ENCODE assay signal across 20 cellular contexts in genomic region chr5:59091965-59092364, GRCh38.
A peak's percentile ranks its signal among the peaks of the same experiment; 100 is the strongest.
DNase-seq lines count a peak whose midpoint lies in the region; ATAC-seq, FAIRE-seq and TF ChIP-seq lines count a peak whose summit lies in the region.
"Had no signal": no experiment of that assay in that cellular context is flagged by ENCODE, and none has a peak within 500 bp of the region (broad histone marks: within the 10 kb centered on the region; RNA-seq: fewer than 3 reads in every experiment).

No MANE protein-coding gene starts in this region.

- H3K4me3 ChIP-seq in keratinocyte (ENCODE audit: control insufficient read depth in 2 of 3, extremely low read depth in 1 of 3, insufficient read depth in 2 of 3, low read depth in 1 of 3, low read length in 3 of 3) (no peak overlapping the region), smooth muscle cell (peak overlapping the region; percentile 33)
- no peak overlapping the region for H3K4me3 ChIP-seq in CD8-positive, alpha-beta T cell (ENCODE audit: low read depth, low read length)
- H3K4me3 ChIP-seq: MG63 had no signal

- H3K9ac ChIP-seq in keratinocyte (ENCODE audit: control insufficient read depth, extremely low read depth, insufficient read depth, low read length), result no peak overlapping the region
- no peak overlapping the region for H3K9ac ChIP-seq in smooth muscle cell (ENCODE audit: low read depth)

- peaks cover 2% of the 10 kb centered on the region for H3K27me3 Mint-ChIP-seq in CD8-positive, alpha-beta T cell (ENCODE audit: low read depth)

- H3K4me1 ChIP-seq in keratinocyte (ENCODE audit: control insufficient read depth, extremely low read depth, insufficient read depth, low read length) (peaks cover 5% of the 10 kb centered on the region), smooth muscle cell (ENCODE audit: low read depth) (no peaks in the 10 kb centered on the region)
- no peaks in the 10 kb centered on the region for H3K4me1 ChIP-seq in CD8-positive, alpha-beta T cell (ENCODE audit: insufficient read depth, low read length)

- ATAC-seq in CD8-positive, alpha-beta T cell, result no peak
- ATAC-seq: Right ventricle myocardium inferior had no signal

- TF ChIP-seq CTCF in keratinocyte (optimal IDR thresholded peaks at IDR 0.05 in 1 of 3, IDR thresholded peaks at IDR 0.05 in 1 of 3, conservative IDR thresholded peaks at IDR 0.05 in 1 of 3; ENCODE audit: extremely low read depth in 1 of 3, insufficient read depth in 2 of 3, low read length in 3 of 3) (no peak), smooth muscle cell (IDR thresholded peaks at IDR 0.05; ENCODE audit: borderline replicate concordance, insufficient read depth, poor library complexity, severe bottlenecking) (no peak)
- no peak for TF ChIP-seq CTCF in CD8-positive, alpha-beta T cell (IDR thresholded peaks at IDR 0.05)

- peaks cover 13% of the 10 kb centered on the region for H3K4me1 Mint-ChIP-seq in CD8-positive, alpha-beta T cell (ENCODE audit: low read depth)
- H3K4me1 Mint-ChIP-seq: B cell had no signal

- no peaks in the 10 kb centered on the region for H3K9me3 Mint-ChIP-seq in CD8-positive, alpha-beta T cell
- H3K9me3 Mint-ChIP-seq: CD4-positive, CD25-positive, alpha-beta regulatory T cell; H9 had no signal

- DNase-seq in HCEC 1CT (peak; percentile 54), amniotic epithelial cell (ENCODE audit: low read depth) (peak; percentile 61), keratinocyte (ENCODE audit: low read depth, low spot score) (no peak), smooth muscle cell (lab: John Stamatoyannopoulos, UW; ENCODE audit: unreplicated experiment) (no peak), NCI-H510A (lab: John Stamatoyannopoulos, UW) (no peak), NCI-H82 (lab: John Stamatoyannopoulos, UW) (no peak)
- no peak for DNase-seq in CD8-positive, alpha-beta T cell
- DNase-seq: Caco-2; CD4-positive, CD25-positive, alpha-beta regulatory T cell; GF-D8; H9; Kasumi-1; MG63; NCI-H1092; NCI-H1436 treated with DMSO at 0.1 percent for 48 hours; NCI-H2081; NCI-H446 treated with DMSO at 0.1 percent for 48 hours had no signal

- H3K36me3 Mint-ChIP-seq in CD8-positive, alpha-beta T cell, result no peaks in the 10 kb centered on the region
- H3K36me3 Mint-ChIP-seq: CD4-positive, CD25-positive, alpha-beta regulatory T cell had no signal

- no peaks in the 10 kb centered on the region for H3K27me3 ChIP-seq in keratinocyte (ENCODE audit: control insufficient read depth, extremely low read depth, insufficient read depth, low read length)
- H3K27me3 ChIP-seq in smooth muscle cell (ENCODE audit: low read depth), result no peaks in the 10 kb centered on the region
- no peaks in the 10 kb centered on the region for H3K27me3 ChIP-seq in CD8-positive, alpha-beta T cell (ENCODE audit: insufficient read depth, low read length)
- H3K27me3 ChIP-seq: MG63 had no signal

- dilution Hi-C loops in keratinocyte (cut with MboI; ENCODE audit: extremely low pct_ligation_motif_present, low sequenced_read_pairs), result no loop called here

- H4K20me1 ChIP-seq in keratinocyte (ENCODE audit: control insufficient read depth, extremely low read depth, insufficient read depth, low read length), result no peaks in the 10 kb centered on the region
- no peaks in the 10 kb centered on the region for H4K20me1 ChIP-seq in smooth muscle cell (ENCODE audit: low read depth)

- 74% methylated on average over 1 of the region's 1 CpG for WGBS in smooth muscle cell (ENCODE audit: low lambda C conversion rate)

- H3K9me3 ChIP-seq in keratinocyte (ENCODE audit: control insufficient read depth, low read depth, low read length) (no peaks in the 10 kb centered on the region), smooth muscle cell (replicated peaks; ENCODE audit: low read depth) (no peaks in the 10 kb centered on the region)
- no peaks in the 10 kb centered on the region for H3K9me3 ChIP-seq in CD8-positive, alpha-beta T cell (ENCODE audit: low read length)
- H3K9me3 ChIP-seq: Caco-2, MG63 had no signal

- FAIRE-seq in keratinocyte (lab: Jason Lieb, UNC), result no peak
- FAIRE-seq: RCC 7860 had no signal

- intact Hi-C loops in CD8-positive, alpha-beta T cell (cut with DNase I, micrococcal nuclease), result no loop called here

- CTCF ChIA-PET in CD8-positive, alpha-beta T cell (lab: Charles Lee), result interaction anchor here (1.2 kb wide), 1 partner anchor 57 kb away, joined by 3 read pairs; no protein-coding TSS in a partner anchor

- POLR2A ChIA-PET in CD8-positive, alpha-beta T cell (lab: Charles Lee), result no interaction called here

- peaks cover 3% of the 10 kb centered on the region for H3F3A ChIP-seq in smooth muscle cell (ENCODE audit: low read depth)

- H2AFZ ChIP-seq in keratinocyte (ENCODE audit: control insufficient read depth, low read length), result no peak overlapping the region
- no peak overlapping the region for H2AFZ ChIP-seq in smooth muscle cell (ENCODE audit: low read depth)

- H3K27ac Mint-ChIP-seq in CD8-positive, alpha-beta T cell, result no peak overlapping the region
- H3K27ac Mint-ChIP-seq: B cell; CD4-positive, CD25-positive, alpha-beta regulatory T cell; H9 had no signal

- no peaks in the 10 kb centered on the region for H3K9me1 ChIP-seq in keratinocyte (ENCODE audit: control insufficient read depth, extremely low read depth, insufficient read depth, low read length)

- no peak overlapping the region for H3K27ac ChIP-seq in keratinocyte (ENCODE audit: control insufficient read depth, insufficient read depth, low read length)
- no peak overlapping the region for H3K27ac ChIP-seq in smooth muscle cell (ENCODE audit: low read depth)
- no peak overlapping the region for H3K27ac ChIP-seq in CD8-positive, alpha-beta T cell (ENCODE audit: low read depth, low read length)

- no peaks in the 10 kb centered on the region for H3K79me2 ChIP-seq in keratinocyte (ENCODE audit: control insufficient read depth, insufficient read depth, low read length)
- H3K79me2 ChIP-seq in smooth muscle cell (ENCODE audit: low read depth), result no peaks in the 10 kb centered on the region

- H3K36me3 ChIP-seq in keratinocyte (ENCODE audit: control insufficient read depth in 2 of 2, extremely low read depth in 1 of 2, insufficient read depth in 2 of 2, low read length in 2 of 2), result no peaks in the 10 kb centered on the region
- H3K36me3 ChIP-seq in smooth muscle cell (ENCODE audit: low read depth), result no peaks in the 10 kb centered on the region
- no peaks in the 10 kb centered on the region for H3K36me3 ChIP-seq in CD8-positive, alpha-beta T cell (ENCODE audit: insufficient read depth, low read length)
- H3K36me3 ChIP-seq: MG63 had no signal

- H3K4me2 ChIP-seq in keratinocyte (ENCODE audit: control insufficient read depth, extremely low read depth, insufficient read depth, low read depth, low read length) (peak overlapping the region; percentile 31), smooth muscle cell (peak overlapping the region; percentile 69)

- H3K4me3 Mint-ChIP-seq in CD8-positive, alpha-beta T cell, result no peak overlapping the region
- H3K4me3 Mint-ChIP-seq: B cell; CD4-positive, CD25-positive, alpha-beta regulatory T cell; H9 had no signal

Comparison
In these comparisons a context has a peak if more than half of its experiments do, and no peak if none do; other contexts are left out.
1. DNase-seq: peak in HCEC 1CT (single experiment) and amniotic epithelial cell (single experiment); none in keratinocyte (single experiment), smooth muscle cell (single experiment), NCI-H510A (single experiment), NCI-H82 (single experiment) and CD8-positive, alpha-beta T cell (0 of 7).